20 cellular contexts compared by ENCODE assay signal in the genomic region with DNA sequence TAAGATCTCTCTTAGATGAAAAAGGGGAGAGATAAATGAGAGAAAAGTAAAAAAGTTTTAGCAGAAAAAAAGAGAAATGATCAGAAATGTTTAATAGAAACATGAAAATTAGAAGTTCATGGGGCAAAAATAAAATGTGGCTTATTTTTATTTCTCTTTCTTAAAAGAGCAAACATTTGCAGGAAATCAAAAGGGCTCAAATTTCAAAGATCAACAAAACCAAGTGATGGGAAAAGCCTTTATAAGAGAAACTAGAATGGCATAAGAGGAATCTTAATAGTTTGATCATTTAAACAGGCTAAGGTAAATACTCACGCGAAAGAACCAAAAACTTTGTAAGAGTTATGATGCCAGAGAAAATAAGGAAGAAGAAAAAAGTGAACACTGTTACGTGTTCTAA. TPM values are rescaled to one million over a fixed set of nuclear protein-coding genes. Genes with fewer than 3 reads are reported as not detected.
DNase-seq lines count a peak whose midpoint lies in the region; ATAC-seq and TF ChIP-seq lines count a peak whose summit lies in the region.
"Had no signal": no experiment of that assay in that cellular context is flagged by ENCODE, and none has a peak within 500 bp of the region (broad histone marks: within the 10 kb centered on the region; RNA-seq: fewer than 3 reads in every experiment).

No MANE protein-coding gene starts in this region.

- TF ChIP-seq CTCF in Calu3 (IDR thresholded peaks at IDR 0.05; ENCODE audit: unreplicated experiment), result no peak
- no peak for TF ChIP-seq CTCF in VCaP (conservative IDR thresholded peaks at IDR 0.05)
- TF ChIP-seq CTCF in hepatocyte (IDR thresholded peaks at IDR 0.05; ENCODE audit: poor library complexity), result no peak

- CTCF ChIA-PET in Calu3 (lab: Charles Lee), result no interaction called here

- no peaks in the 10 kb centered on the region for H4K20me1 ChIP-seq in hepatocyte (ENCODE audit: insufficient read depth, poor library complexity, severe bottlenecking)

- peak overlapping the region; percentile 38 to 86 (median 58) for H3K27ac Mint-ChIP-seq in CD4-positive, CD25-positive, alpha-beta regulatory T cell
- H3K27ac Mint-ChIP-seq in Calu3 (ENCODE audit: unreplicated experiment), result peak overlapping the region; percentile 53
- H3K27ac Mint-ChIP-seq: dendritic cell treated with granulocyte-macrophage colony-stimulating factor and Interleukin-4, amounts not matched to agents 40 ng/mL and 50 ng/mL, for 4 days; naive thymus-derived CD4-positive, alpha-beta T cell; T-helper 1 cell treated with Interleukin-12 subunit alpha and Interleukin-12 subunit beta and Interleukin-4 antibody, amounts not matched to agents 30 μg/mL and 1 μg/mL, for 36 hours had no signal

- H3K27me3 Mint-ChIP-seq in CD4-positive, CD25-positive, alpha-beta regulatory T cell, result peaks cover 14% of the 10 kb centered on the region
- no peaks in the 10 kb centered on the region for H3K27me3 Mint-ChIP-seq in Calu3 (ENCODE audit: unreplicated experiment)

- H3K9me3 Mint-ChIP-seq in CD4-positive, CD25-positive, alpha-beta regulatory T cell, result peaks cover 0 to 2% (median 0%) of the 10 kb centered on the region in 7 donors
- H3K9me3 Mint-ChIP-seq in Calu3 (ENCODE audit: low read depth, unreplicated experiment), result peaks cover 3% of the 10 kb centered on the region
- H3K9me3 Mint-ChIP-seq: dendritic cell treated with granulocyte-macrophage colony-stimulating factor and Interleukin-4, amounts not matched to agents 40 ng/mL and 50 ng/mL, for 4 days; T-helper 1 cell treated with Interleukin-12 subunit alpha and Interleukin-12 subunit beta and Interleukin-4 antibody, amounts not matched to agents 30 μg/mL and 1 μg/mL, for 36 hours had no signal

- WGBS in hepatocyte (ENCODE audit: low lambda C conversion rate, missing lambda C conversion rate), result 65% methylated on average over 3 of the region's 3 CpGs

- H3K4me3 ChIP-seq in CD4-positive, CD25-positive, alpha-beta regulatory T cell (ENCODE audit: low read depth, low read length), result peak overlapping the region; percentile 66
- no peak overlapping the region for H3K4me3 ChIP-seq in hepatocyte
- H3K4me3 ChIP-seq: lung, MG63 had no signal

- intact Hi-C loops in Calu3 (cut with micrococcal nuclease; ENCODE audit: unreplicated experiment), result no loop called here

- H3K79me2 ChIP-seq in hepatocyte, result no peaks in the 10 kb centered on the region

- no TSS peak for BruUV-seq in Calu3 (replicated peaks; lab: Mats Ljungman, UMichigan)

- H3K4me2 ChIP-seq in hepatocyte, result no peak overlapping the region

- no peak for DNase-seq in CD4-positive, CD25-positive, alpha-beta regulatory T cell
- DNase-seq in Calu3 (no peak), hepatocyte (ENCODE audit: low spot score) (no peak), NCI-H1105 (lab: John Stamatoyannopoulos, UW) (no peak)
- DNase-seq: activated naive CD4-positive, alpha-beta T cell treated with Interleukin-2 at 50 U/mL for 16 hours; DND-41; MG63; naive thymus-derived CD4-positive, alpha-beta T cell; NCI-H1930; posterior cingulate gyrus; Right ventricle myocardium superior had no signal

- no peaks in the 10 kb centered on the region for H3K27me3 ChIP-seq in CD4-positive, CD25-positive, alpha-beta regulatory T cell (ENCODE audit: control insufficient read depth, insufficient read depth, low read length)
- no peaks in the 10 kb centered on the region for H3K27me3 ChIP-seq in hepatocyte
- H3K27me3 ChIP-seq: MG63 had no signal

- H3K9me3 ChIP-seq in CD4-positive, CD25-positive, alpha-beta regulatory T cell (ENCODE audit: control insufficient read depth in 2 of 2, low read length in 2 of 2), result no peaks in the 10 kb centered on the region
- no peaks in the 10 kb centered on the region for H3K9me3 ChIP-seq in hepatocyte (ENCODE audit: low read depth)
- H3K9me3 ChIP-seq: MG63 had no signal

- H3K4me3 Mint-ChIP-seq in CD4-positive, CD25-positive, alpha-beta regulatory T cell, result peak overlapping the region; percentile 59 to 89 (median 80)
- peak overlapping the region; percentile 5 for H3K4me3 Mint-ChIP-seq in Calu3 (ENCODE audit: low read depth, unreplicated experiment)
- H3K4me3 Mint-ChIP-seq: dendritic cell treated with granulocyte-macrophage colony-stimulating factor and Interleukin-4, amounts not matched to agents 40 ng/mL and 50 ng/mL, for 4 days; naive thymus-derived CD4-positive, alpha-beta T cell; T-helper 1 cell treated with Interleukin-12 subunit alpha and Interleukin-12 subunit beta and Interleukin-4 antibody, amounts not matched to agents 30 μg/mL and 1 μg/mL, for 36 hours had no signal

- peaks cover 4 to 30% (median 16%) of the 10 kb centered on the region in 4 donors for H3K4me1 Mint-ChIP-seq in CD4-positive, CD25-positive, alpha-beta regulatory T cell
- peaks cover 45% of the 10 kb centered on the region for H3K4me1 Mint-ChIP-seq in Calu3 (ENCODE audit: low read depth, unreplicated experiment)
- H3K4me1 Mint-ChIP-seq: naive thymus-derived CD4-positive, alpha-beta T cell had no signal

- no peak for ATAC-seq in CD4-positive, CD25-positive, alpha-beta regulatory T cell (ENCODE audit: low read depth in 2 of 2)
- ATAC-seq in GM21390 (IDR thresholded peaks at IDR 0.05; ENCODE audit: unreplicated experiment) (no peak), HG02981 (IDR thresholded peaks at IDR 0.05; ENCODE audit: unreplicated experiment) (no peak)

- no peaks in the 10 kb centered on the region for H3K36me3 Mint-ChIP-seq in CD4-positive, CD25-positive, alpha-beta regulatory T cell
- peaks cover 6% of the 10 kb centered on the region for H3K36me3 Mint-ChIP-seq in Calu3 (ENCODE audit: insufficient read depth, unreplicated experiment)
- H3K36me3 Mint-ChIP-seq: naive thymus-derived CD4-positive, alpha-beta T cell had no signal

- H3K36me3 ChIP-seq in CD4-positive, CD25-positive, alpha-beta regulatory T cell (ENCODE audit: control insufficient read depth, insufficient read depth, low read length), result no peaks in the 10 kb centered on the region
- H3K36me3 ChIP-seq in hepatocyte (replicated peaks; ENCODE audit: insufficient read depth, low read depth), result no peaks in the 10 kb centered on the region
- H3K36me3 ChIP-seq: MG63 had no signal

- no peaks in the 10 kb centered on the region for H3K9me2 ChIP-seq in hepatocyte (replicated peaks; ENCODE audit: insufficient read depth)

- H3K4me1 ChIP-seq in CD4-positive, CD25-positive, alpha-beta regulatory T cell (ENCODE audit: control insufficient read depth, insufficient read depth, low read length, poor library complexity, severe bottlenecking), result peaks cover 3% of the 10 kb centered on the region
- H3K4me1 ChIP-seq in hepatocyte (ENCODE audit: insufficient read depth), result no peaks in the 10 kb centered on the region

- peak overlapping the region; percentile 3 for H2AFZ ChIP-seq in hepatocyte

- peak overlapping the region; percentile 79 for H3K27ac ChIP-seq in CD4-positive, CD25-positive, alpha-beta regulatory T cell (ENCODE audit: insufficient read depth, low read length, poor library complexity, severe bottlenecking)
- H3K27ac ChIP-seq in VCaP (peak overlapping the region; percentile 45), hepatocyte (peak overlapping the region; percentile 23)

RNA-seq across cellular contexts. Expression of a gene that starts 23.3 kb away (rescaled TPM):
- not detected for total RNA-seq in CD4-positive, CD25-positive, alpha-beta regulatory T cell
- polyA plus RNA-seq in CD4-positive, CD25-positive, alpha-beta regulatory T cell, result not detected
- total RNA-seq in Calu3 (2022) (2.4 and 3.2 TPM in 2 replicates), hepatocyte (0.23 and 0.68 TPM in 2 replicates)
- polyA plus RNA-seq in hepatocyte, result 0.63 and 0.88 TPM in 2 replicates
- total RNA-seq: esophagus mucosa; naive thymus-derived CD4-positive, alpha-beta T cell; skeletal muscle tissue had no signal
- polyA plus RNA-seq: BJ; naive thymus-derived CD4-positive, alpha-beta T cell had no signal

RNA-seq across cellular contexts. Expression of a gene that starts 34.5 kb away (rescaled TPM):
- 3.7 TPM for total RNA-seq in CD4-positive, CD25-positive, alpha-beta regulatory T cell
- polyA plus RNA-seq in CD4-positive, CD25-positive, alpha-beta regulatory T cell, result 1 to 10 TPM in 3 of 4 donors, under 1 TPM in 1; 0.94 to 2.3 (median 2.1) TPM
- total RNA-seq in Calu3 (2022) (25.4 and 39.9 TPM in 2 replicates), hepatocyte (70.2 and 112 TPM in 2 replicates)
- polyA plus RNA-seq in hepatocyte, result 80.0 and 112 TPM in 2 replicates
- total RNA-seq: Right ventricle myocardium superior, skeletal muscle tissue had no signal
- polyA plus RNA-seq: BJ; naive thymus-derived CD4-positive, alpha-beta T cell had no signal

Comparison
In these comparisons a context has a peak if more than half of its experiments do, and no peak if none do; other contexts are left out.
1. H3K27ac ChIP-seq: peak in every context shown above with its lines; median percentile 79 in CD4-positive, CD25-positive, alpha-beta regulatory T cell; 45 in VCaP; 23 in hepatocyte.